In the genomic region with DNA sequence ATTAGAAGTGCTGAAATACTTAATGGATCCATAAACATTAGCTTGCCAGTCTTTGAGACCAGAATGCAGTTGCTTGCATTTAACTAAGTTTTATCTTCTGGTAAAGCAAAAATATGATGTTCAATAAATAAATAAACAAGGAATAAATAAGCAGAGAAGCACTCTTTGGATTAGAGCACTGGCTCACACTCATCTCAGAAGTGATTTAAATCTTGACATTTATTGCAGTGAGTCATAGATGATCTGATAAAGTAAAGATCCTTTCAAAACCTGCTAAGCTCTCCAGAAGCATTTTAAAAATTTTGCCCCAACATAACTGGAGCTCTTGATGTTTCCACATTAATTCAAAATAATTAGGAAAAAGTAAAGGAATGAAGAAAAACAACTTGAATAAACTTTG, we compare ENCODE assay signal across 18 cellular contexts.
DNase-seq lines count a peak whose midpoint lies in the region; ATAC-seq, FAIRE-seq and TF ChIP-seq lines count a peak whose summit lies in the region.
"Had no signal": no experiment of that assay in that cellular context is flagged by ENCODE, and none has a peak within 500 bp of the region (broad histone marks: within the 10 kb centered on the region; RNA-seq: fewer than 3 reads in every experiment).

No MANE protein-coding gene starts in this region.

- H3K4ac ChIP-seq in H9 (ENCODE audit: low read depth, low read length) = no peak overlapping the region

- DNase-seq in A549 (ENCODE audit: low read depth in 1 of 2, low spot score in 1 of 2) (peak; percentile 21 to 39), RWPE2 (ENCODE audit: low spot score) (no peak), fibroblast of villous mesenchyme (ENCODE audit: low read depth) (peak; percentile 76), H9 (no peak), NCI-H2029 treated with DMSO at 0.1 percent for 48 hours (lab: John Stamatoyannopoulos, UW) (no peak), ureter (ENCODE audit: low spot score) (no peak)
- DNase-seq: activated CD4-positive, alpha-beta T cell treated with anti-CD3 and anti-CD28 coated beads, Interleukin-2, amount 50 U/mL, for 48 hours; adrenal gland; colonic mucosa; esophagus squamous epithelium; NCI-H1092 treated with DMSO at 0.1 percent for 48 hours; NCI-H2171 treated with DMSO at 0.1 percent for 48 hours; stimulated activated CD4-positive, alpha-beta T cell treated with anti-CD3 and anti-CD28 coated beads, Interleukin-4, amount 100 ng/mL, for 1 hour; upper lobe of right lung had no signal

- H3K36me3 ChIP-seq in HEK293 (ENCODE audit: control insufficient read depth in 2 of 2, insufficient read depth in 1 of 2, low read length in 2 of 2) = no peaks in the 10 kb centered on the region
- H3K36me3 ChIP-seq in RWPE2 (ENCODE audit: low read depth) = no peaks in the 10 kb centered on the region
- H3K36me3 ChIP-seq: adrenal gland, colonic mucosa, esophagus squamous epithelium, neural progenitor cell, upper lobe of right lung had no signal

- ATAC-seq in A549 = peak; percentile 60 to 66; a peak in 3 of 6 replicates
- peak; percentile 90 for ATAC-seq in RWPE2 (ENCODE audit: low read depth)
- no peak for ATAC-seq in GM19324 (IDR thresholded peaks at IDR 0.05; ENCODE audit: low FRiP score, unreplicated experiment)
- ATAC-seq: sciatic nerve, upper lobe of right lung had no signal

- no peaks in the 10 kb centered on the region for H3K27me3 Mint-ChIP-seq in H9 (ENCODE audit: low read depth)

- H3K27me3 ChIP-seq in RWPE2 (ENCODE audit: insufficient read depth, poor library complexity, severe bottlenecking) = no peaks in the 10 kb centered on the region
- no peaks in the 10 kb centered on the region for H3K27me3 ChIP-seq in H9 (ENCODE audit: insufficient read depth, low read length)
- H3K27me3 ChIP-seq: adrenal gland, colonic mucosa, esophagus squamous epithelium, neural progenitor cell, upper lobe of right lung had no signal

- H2AFZ ChIP-seq in H9 (ENCODE audit: low read length) = no peak overlapping the region
- H2AFZ ChIP-seq: neural progenitor cell had no signal

- H3K4me3 ChIP-seq in A549 (no peak overlapping the region), HEK293 (ENCODE audit: low read depth, low read length) (no peak overlapping the region), RWPE2 (ENCODE audit: severe bottlenecking) (no peak overlapping the region), fibroblast of villous mesenchyme (ENCODE audit: low read depth, low read length) (no peak overlapping the region)
- H3K4me3 ChIP-seq: adrenal gland, colonic mucosa, esophagus squamous epithelium, neural progenitor cell, upper lobe of right lung had no signal

- no peak for TF ChIP-seq EP300 in A549 (IDR thresholded peaks at IDR 0.05)

- H3T11ph ChIP-seq in H9 (ENCODE audit: low read length) = no peak overlapping the region

- TF ChIP-seq CTCF in A549 (IDR thresholded peaks at IDR 0.05) (no peak), HEK293 (tag by site-specific recombination; IDR thresholded peaks at IDR 0.05) (no peak), RWPE2 (IDR thresholded peaks at IDR 0.05; ENCODE audit: poor library complexity, severe bottlenecking) (no peak), fibroblast of villous mesenchyme (IDR thresholded peaks at IDR 0.05; ENCODE audit: insufficient read depth, low read depth, low read length) (no peak), H9 (conservative IDR thresholded peaks at IDR 0.05) (no peak)

- H2BK15ac ChIP-seq in H9 (ENCODE audit: low read depth, low read length) = no peak overlapping the region

- no peak overlapping the region for H3K27ac Mint-ChIP-seq in H9
- H3K27ac Mint-ChIP-seq: neural progenitor cell had no signal

- no peak overlapping the region for H2BK120ac ChIP-seq in H9 (ENCODE audit: low read depth, low read length, poor library complexity, severe bottlenecking)

- no peak overlapping the region for H2BK12ac ChIP-seq in H9 (ENCODE audit: insufficient read length, low read depth, low read length)

- H3K27ac ChIP-seq in A549 (no peak overlapping the region; a peak in 1 of 6 replicates), HEK293 (ENCODE audit: extremely low read depth, low read depth, low read length) (no peak overlapping the region), RWPE2 (ENCODE audit: poor library complexity, severe bottlenecking) (peak overlapping the region; percentile 70), H9 (ENCODE audit: insufficient read length, low read depth, low read length) (no peak overlapping the region)
- H3K27ac ChIP-seq: adrenal gland, colonic mucosa, esophagus squamous epithelium, neural progenitor cell, upper lobe of right lung had no signal

- TF ChIP-seq RAD21 in A549 (conservative IDR thresholded peaks at IDR 0.05 in 1 of 2, IDR thresholded peaks at IDR 0.05 in 1 of 2) = no peak; a peak in 1 of 5 replicates

- H4K91ac ChIP-seq in H9 (ENCODE audit: insufficient read length, low read depth, low read length) = no peak overlapping the region

- no peak for TF ChIP-seq POLR2A in A549 (IDR thresholded peaks at IDR 0.05; ENCODE audit: low read length)

- H3K9ac ChIP-seq in H9 (ENCODE audit: extremely low read depth, insufficient read length, low read length) = no peak overlapping the region
- H3K9ac ChIP-seq: neural progenitor cell had no signal

- no peaks in the 10 kb centered on the region for H4K20me1 ChIP-seq in H9 (ENCODE audit: control insufficient read depth, insufficient read depth, insufficient read length)

- no peak overlapping the region for H3K18ac ChIP-seq in H9 (ENCODE audit: insufficient read length, low read depth, low read length)

- no peak overlapping the region for H2BK5ac ChIP-seq in H9 (ENCODE audit: insufficient read length, low read length)

- POLR2A ChIA-PET in A549 (lab: Yijun Ruan, JAX) = no interaction called here
- POLR2A ChIA-PET in HEK293 (lab: Yijun Ruan, JAX) = no interaction called here

- H2AK5ac ChIP-seq in H9 (ENCODE audit: insufficient read length, low read length) = no peak overlapping the region

- no peak overlapping the region for H3K14ac ChIP-seq in H9 (ENCODE audit: insufficient read depth, low read length)

- H3K23ac ChIP-seq in H9 (ENCODE audit: insufficient read length, low read depth, low read length) = no peak overlapping the region

- H3K56ac ChIP-seq in H9 (ENCODE audit: insufficient read length, low read depth, low read length) = no peak overlapping the region

- no peak for FAIRE-seq in A549 (lab: Jason Lieb, UNC)

- H3K36me3 Mint-ChIP-seq in H9 (ENCODE audit: insufficient read depth in 1 of 3, low read depth in 3 of 3) = peaks cover 10 to 15% (median 13%) of the 10 kb centered on the region in 3 experiments; a peak in 6 of 7 replicates
- H3K36me3 Mint-ChIP-seq: neural progenitor cell had no signal

- peaks cover 9 to 14% of the 10 kb centered on the region in 2 experiments for H3K9me3 Mint-ChIP-seq in H9

- CTCF ChIA-PET in A549 (lab: Yijun Ruan, JAX) (interaction anchor here (0.9 kb wide), 1 partner anchor 16 kb away, joined by 3 read pairs; no protein-coding TSS in a partner anchor), HEK293 (lab: Yijun Ruan, JAX) (interaction anchor here (1.4 kb wide), 1 partner anchor 37 kb away, joined by 6 read pairs; no protein-coding TSS in a partner anchor)

- H3K4me1 ChIP-seq in A549 (peaks cover 69% of the 10 kb centered on the region), HEK293 (ENCODE audit: control insufficient read depth, insufficient read depth, low read length) (peaks cover 9% of the 10 kb centered on the region), RWPE2 (ENCODE audit: insufficient read depth, poor library complexity, severe bottlenecking) (peaks cover 28% of the 10 kb centered on the region), H9 (ENCODE audit: insufficient read depth, low read length) (no peaks in the 10 kb centered on the region)
- H3K4me1 ChIP-seq: adrenal gland, colonic mucosa, neural progenitor cell, upper lobe of right lung had no signal

- no peak overlapping the region for H4K8ac ChIP-seq in H9 (replicated peaks; ENCODE audit: insufficient read length, low read depth, low read length)

- H3K79me2 ChIP-seq in H9 (ENCODE audit: insufficient read depth, low read length) = 0 out of 2 replicates have a peak, but pooled peaks cover 1% of the 10 kb centered on the region

- no peak overlapping the region for H3K4me3 Mint-ChIP-seq in H9
- H3K4me3 Mint-ChIP-seq: neural progenitor cell had no signal

- H3K4me1 Mint-ChIP-seq in H9 = peaks cover 6 to 9% of the 10 kb centered on the region in 2 experiments

- peaks cover 14% of the 10 kb centered on the region; the same call in 2 of the 3 replicates for H3K9me3 ChIP-seq in A549
- H3K9me3 ChIP-seq in HEK293 (ENCODE audit: control insufficient read depth, insufficient read depth, low read depth, low read length) = no peaks in the 10 kb centered on the region
- no peaks in the 10 kb centered on the region for H3K9me3 ChIP-seq in RWPE2 (ENCODE audit: severe bottlenecking)
- H3K9me3 ChIP-seq in H9 (ENCODE audit: control insufficient read depth, low read depth, low read length) = no peaks in the 10 kb centered on the region
- H3K9me3 ChIP-seq: adrenal gland, colonic mucosa, esophagus squamous epithelium, upper lobe of right lung had no signal

- H3K79me1 ChIP-seq in H9 (ENCODE audit: insufficient read depth, low read depth, low read length, poor library complexity, severe bottlenecking) = no peaks in the 10 kb centered on the region

- H3K4me2 ChIP-seq in A549 = peak overlapping the region; percentile 66
- no peak overlapping the region for H3K4me2 ChIP-seq in H9 (ENCODE audit: insufficient read depth, insufficient read length, low read length)
- H3K4me2 ChIP-seq: neural progenitor cell had no signal

- no peak overlapping the region for H4K5ac ChIP-seq in H9 (ENCODE audit: insufficient read length, low read depth, low read length)

- H2BK20ac ChIP-seq in H9 (ENCODE audit: low read depth, low read length, poor library complexity, severe bottlenecking) = no peak overlapping the region

- no peaks in the 10 kb centered on the region for H3K23me2 ChIP-seq in H9 (ENCODE audit: insufficient read length, low read depth, low read length, poor library complexity, severe bottlenecking)

TF ChIP-seq in A549, 52 proteins besides CTCF, POLR2A, EP300 and RAD21 (continues in another document):
- no peak for TF ChIP-seq NFE2L2 (conservative IDR thresholded peaks at IDR 0.05; ENCODE audit: low read length)
- TF ChIP-seq, protein P1, sequence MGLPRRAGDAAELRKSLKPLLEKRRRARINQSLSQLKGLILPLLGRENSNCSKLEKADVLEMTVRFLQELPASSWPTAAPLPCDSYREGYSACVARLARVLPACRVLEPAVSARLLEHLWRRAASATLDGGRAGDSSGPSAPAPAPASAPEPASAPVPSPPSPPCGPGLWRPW (IDR thresholded peaks at IDR 0.05) = no peak
- TF ChIP-seq MAZ (IDR thresholded peaks at IDR 0.05; ENCODE audit: borderline replicate concordance, low read depth, low read length) = no peak
- no peak for TF ChIP-seq ESRRA (IDR thresholded peaks at IDR 0.05; ENCODE audit: borderline replicate concordance, low read length)

TF ChIP-seq in HEK293, 187 proteins besides CTCF, POLR2A, EP300 and RAD21 (continues in another document):
- TF ChIP-seq OSR2 (tag by site-specific recombination; IDR thresholded peaks at IDR 0.05) = peak; percentile 25; the same call in 1 of the 2 replicates

Comparison
In these comparisons a context has a peak if more than half of its experiments do, and no peak if none do; other contexts are left out.
1. DNase-seq: peak in A549 (2 of 2) and fibroblast of villous mesenchyme (single experiment); none in RWPE2 (single experiment), H9 (single experiment), NCI-H2029 treated with DMSO at 0.1 percent for 48 hours (single experiment) and ureter (single experiment).